Comparison of ENCODE assay signal across 8 cellular contexts in the genomic region with DNA sequence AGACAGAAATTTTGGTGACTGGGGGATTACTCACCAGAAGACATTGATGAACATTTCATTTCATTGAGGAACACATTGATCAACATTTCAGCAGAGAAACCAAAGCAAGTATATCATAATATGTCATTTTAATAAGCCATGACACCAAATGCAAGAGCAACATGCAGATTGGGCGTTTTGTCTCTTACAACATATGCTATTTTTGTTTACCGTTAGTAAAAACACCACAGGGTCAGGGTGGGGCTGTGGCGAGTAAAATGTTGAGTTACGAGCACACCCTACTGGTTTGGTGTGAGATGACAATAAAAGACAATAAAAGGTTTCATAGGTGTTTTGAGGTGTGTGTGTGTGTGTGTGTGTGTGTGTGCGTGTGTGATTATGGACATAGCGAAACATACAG.
DNase-seq lines count a peak whose midpoint lies in the region; ATAC-seq, FAIRE-seq and TF ChIP-seq lines count a peak whose summit lies in the region.

No MANE protein-coding gene starts in this region.

- H3K27ac Mint-ChIP-seq in CD8-positive, alpha-beta memory T cell = no peak overlapping the region

- WGBS in SK-N-SH (ENCODE audit: low lambda C conversion rate) = 41% methylated on average over 6 of the region's 6 CpGs

- TF ChIP-seq CTCF in HEK293 (tag by site-specific recombination; IDR thresholded peaks at IDR 0.05) = peak; percentile 51; the same call in 1 of the 2 replicates
- TF ChIP-seq CTCF in SK-N-SH (IDR thresholded peaks at IDR 0.05) = peak; percentile 58

- H3K4me1 ChIP-seq in HEK293 (ENCODE audit: control insufficient read depth, insufficient read depth, low read length) = no peaks in the 10 kb centered on the region
- peaks cover 0 to 20% of the 10 kb centered on the region in 2 experiments; a peak in 3 of 4 replicates for H3K4me1 ChIP-seq in SK-N-SH (ENCODE audit: control insufficient read depth in 1 of 2, insufficient read depth in 2 of 2, low read depth in 1 of 2, low read length in 1 of 2)
- no peaks in the 10 kb centered on the region for H3K4me1 ChIP-seq in CD8-positive, alpha-beta memory T cell (ENCODE audit: insufficient read depth, low read length)

- DNase-seq in DMS114 treated with DMSO at 0.1 percent for 48 hours (lab: John Stamatoyannopoulos, UW; ENCODE audit: unreplicated experiment) (peak; percentile 86), SK-N-SH (peak; percentile 22), left lobe of liver (ENCODE audit: low spot score) (no peak), GM12892 (ENCODE audit: insufficient read length) (no peak)
- DNase-seq in stimulated activated CD8-positive, alpha-beta memory T cell treated with anti-CD3 and anti-CD28 coated beads, Interleukin-4, amount 100 ng/mL, for 48 hours = no peak
- DNase-seq in CD8-positive, alpha-beta memory T cell = no peak

- CTCF ChIA-PET in HEK293 (lab: Yijun Ruan, JAX) (interaction anchor here (0.7 to 2.4 kb wide), 6 partner anchors 10 to 1884 kb away, joined by 3 to 16 read pairs (median 3); no protein-coding TSS in a partner anchor), SK-N-SH (lab: Yijun Ruan, JAX) (no interaction called here)
- CTCF ChIA-PET in CD8-positive, alpha-beta memory T cell (lab: Charles Lee) = no interaction called here

- ATAC-seq in left lobe of liver = peak; percentile 85
- ATAC-seq in HG03045 (IDR thresholded peaks at IDR 0.05; ENCODE audit: unreplicated experiment) = no peak

- H3K36me3 Mint-ChIP-seq in CD8-positive, alpha-beta memory T cell = no peaks in the 10 kb centered on the region

- H3K9ac ChIP-seq in SK-N-SH = no peak overlapping the region

- H3K79me2 ChIP-seq in SK-N-SH (ENCODE audit: insufficient read depth) = no peaks in the 10 kb centered on the region

- H3K9me3 ChIP-seq in HEK293 (ENCODE audit: control insufficient read depth, insufficient read depth, low read depth, low read length) = no peaks in the 10 kb centered on the region
- no peaks in the 10 kb centered on the region for H3K9me3 ChIP-seq in SK-N-SH
- no peaks in the 10 kb centered on the region for H3K9me3 ChIP-seq in CD8-positive, alpha-beta memory T cell (ENCODE audit: low read length)

- TF ChIP-seq RAD21 in SK-N-SH (IDR thresholded peaks at IDR 0.05; ENCODE audit: low read length) = peak; percentile 59

- H3K27me3 ChIP-seq in SK-N-SH (ENCODE audit: insufficient read depth) = no peaks in the 10 kb centered on the region
- H3K27me3 ChIP-seq in CD8-positive, alpha-beta memory T cell (ENCODE audit: insufficient read depth, low read length, poor library complexity, severe bottlenecking) = no peaks in the 10 kb centered on the region

- no peak overlapping the region for H3K4me2 ChIP-seq in SK-N-SH

- H3K4me3 Mint-ChIP-seq in CD8-positive, alpha-beta memory T cell = no peak overlapping the region

- no peak for FAIRE-seq in GM12892 (lab: Jason Lieb, UNC)

- no peaks in the 10 kb centered on the region for H3K4me1 Mint-ChIP-seq in CD8-positive, alpha-beta memory T cell

- no peaks in the 10 kb centered on the region for H3K9me2 ChIP-seq in SK-N-SH

- H3K27me3 Mint-ChIP-seq in CD8-positive, alpha-beta memory T cell = no peaks in the 10 kb centered on the region

- no peak overlapping the region for H3K27ac ChIP-seq in HEK293 (ENCODE audit: extremely low read depth, low read depth, low read length)
- H3K27ac ChIP-seq in SK-N-SH (ENCODE audit: low read depth in 2 of 2, low read length in 1 of 2) = peak overlapping the region in 1 of 2 experiments; percentile 21; a peak in 2 of 4 replicates
- no peak overlapping the region for H3K27ac ChIP-seq in CD8-positive, alpha-beta memory T cell (ENCODE audit: low read depth, low read length)

- POLR2A ChIA-PET in HEK293 (lab: Yijun Ruan, JAX) (no interaction called here), SK-N-SH (lab: Yijun Ruan, JAX) (no interaction called here)
- POLR2A ChIA-PET in CD8-positive, alpha-beta memory T cell (lab: Charles Lee) = no interaction called here

- H3K4me3 ChIP-seq in HEK293 (ENCODE audit: low read depth, low read length) (no peak overlapping the region), SK-N-SH (ENCODE audit: low read depth in 2 of 2, low read length in 1 of 2) (0 out of 4 replicates have a peak overlapping the region, but pooled peaks of 1 of the 2 experiments have one; percentile 1)
- no peak overlapping the region for H3K4me3 ChIP-seq in CD8-positive, alpha-beta memory T cell (ENCODE audit: low read length)

- H2AFZ ChIP-seq in SK-N-SH (ENCODE audit: low read depth) = no peak overlapping the region

- H3F3A ChIP-seq in SK-N-SH (replicated peaks; ENCODE audit: insufficient read depth) = peaks cover 26% of the 10 kb centered on the region

- peak in 1 of 2 experiments; percentile 41; a peak in 1 of 4 replicates for TF ChIP-seq EP300 in SK-N-SH (IDR thresholded peaks at IDR 0.05; ENCODE audit: borderline replicate concordance in 1 of 2, low read depth in 1 of 2, low read length in 1 of 2)

- H3K9me3 Mint-ChIP-seq in CD8-positive, alpha-beta memory T cell = peaks cover 5 to 8% (median 7%) of the 10 kb centered on the region in 5 donors

- H4K20me1 ChIP-seq in SK-N-SH (ENCODE audit: insufficient read depth) = no peaks in the 10 kb centered on the region

- H3K36me3 ChIP-seq in HEK293 (ENCODE audit: control insufficient read depth in 2 of 2, insufficient read depth in 1 of 2, low read length in 2 of 2) (no peaks in the 10 kb centered on the region), SK-N-SH (replicated peaks in 1 of 2; ENCODE audit: control insufficient read depth in 1 of 2, insufficient read depth in 2 of 2, low read length in 1 of 2) (no peaks in the 10 kb centered on the region)
- no peaks in the 10 kb centered on the region for H3K36me3 ChIP-seq in CD8-positive, alpha-beta memory T cell (ENCODE audit: insufficient read depth, low read length)

- no peak for TF ChIP-seq POLR2A in GM12892 (IDR thresholded peaks at IDR 0.05; ENCODE audit: low read depth, low read length)

TF ChIP-seq in HEK293, 187 proteins besides CTCF, POLR2A, EP300 and RAD21:
- TF ChIP-seq, protein P1, sequence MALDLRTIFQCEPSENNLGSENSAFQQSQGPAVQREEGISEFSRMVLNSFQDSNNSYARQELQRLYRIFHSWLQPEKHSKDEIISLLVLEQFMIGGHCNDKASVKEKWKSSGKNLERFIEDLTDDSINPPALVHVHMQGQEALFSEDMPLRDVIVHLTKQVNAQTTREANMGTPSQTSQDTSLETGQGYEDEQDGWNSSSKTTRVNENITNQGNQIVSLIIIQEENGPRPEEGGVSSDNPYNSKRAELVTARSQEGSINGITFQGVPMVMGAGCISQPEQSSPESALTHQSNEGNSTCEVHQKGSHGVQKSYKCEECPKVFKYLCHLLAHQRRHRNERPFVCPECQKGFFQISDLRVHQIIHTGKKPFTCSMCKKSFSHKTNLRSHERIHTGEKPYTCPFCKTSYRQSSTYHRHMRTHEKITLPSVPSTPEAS (tag by site-specific recombination; IDR thresholded peaks at IDR 0.05) = peak; percentile 90
- TF ChIP-seq ZNF654 (tag by site-specific recombination; IDR thresholded peaks at IDR 0.05; ENCODE audit: low read depth) = peak; percentile 86
- TF ChIP-seq ZNF16 (tag by site-specific recombination; IDR thresholded peaks at IDR 0.05; ENCODE audit: low read depth) = no peak
- TF ChIP-seq REPIN1 (tag by site-specific recombination; IDR thresholded peaks at IDR 0.05; ENCODE audit: low read depth) = no peak
- TF ChIP-seq ZNF558 (tag by site-specific recombination; IDR thresholded peaks at IDR 0.05) = no peak
- no peak for TF ChIP-seq HOXC10 (CRISPR knock-in tag; IDR thresholded peaks at IDR 0.05)
- TF ChIP-seq KLF8 (tag by site-specific recombination; IDR thresholded peaks at IDR 0.05) = 0 out of 2 replicates have a peak, but pooled peaks have one; percentile 16
- TF ChIP-seq ZNF777 (tag by site-specific recombination; IDR thresholded peaks at IDR 0.05; ENCODE audit: borderline replicate concordance) = no peak
- 0 out of 2 replicates have a peak, but pooled peaks have one; percentile 39 for TF ChIP-seq ZNF660 (tag by site-specific recombination; IDR thresholded peaks at IDR 0.05)
- 0 out of 2 replicates have a peak, but pooled peaks have one; percentile 37 for TF ChIP-seq KLF7 (tag by site-specific recombination; IDR thresholded peaks at IDR 0.05; ENCODE audit: borderline replicate concordance)
- no peak for TF ChIP-seq ZNF433 (tag by site-specific recombination; IDR thresholded peaks at IDR 0.05; ENCODE audit: low read depth)

TF ChIP-seq in SK-N-SH, 30 proteins besides CTCF, POLR2A, EP300 and RAD21 (continues in another document):
- no peak for TF ChIP-seq FOXJ3 (CRISPR knock-in tag; IDR thresholded peaks at IDR 0.05)
- peak; percentile 43 for TF ChIP-seq SMC3 (IDR thresholded peaks at IDR 0.05; ENCODE audit: low read depth, low read length)
- no peak for TF ChIP-seq GABPA (IDR thresholded peaks at IDR 0.05; ENCODE audit: low read depth)
- TF ChIP-seq, protein P2, sequence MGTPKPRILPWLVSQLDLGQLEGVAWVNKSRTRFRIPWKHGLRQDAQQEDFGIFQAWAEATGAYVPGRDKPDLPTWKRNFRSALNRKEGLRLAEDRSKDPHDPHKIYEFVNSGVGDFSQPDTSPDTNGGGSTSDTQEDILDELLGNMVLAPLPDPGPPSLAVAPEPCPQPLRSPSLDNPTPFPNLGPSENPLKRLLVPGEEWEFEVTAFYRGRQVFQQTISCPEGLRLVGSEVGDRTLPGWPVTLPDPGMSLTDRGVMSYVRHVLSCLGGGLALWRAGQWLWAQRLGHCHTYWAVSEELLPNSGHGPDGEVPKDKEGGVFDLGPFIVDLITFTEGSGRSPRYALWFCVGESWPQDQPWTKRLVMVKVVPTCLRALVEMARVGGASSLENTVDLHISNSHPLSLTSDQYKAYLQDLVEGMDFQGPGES (IDR thresholded peaks at IDR 0.05; ENCODE audit: low read depth, low read length) = no peak

Comparison
In these comparisons a context has a peak if more than half of its experiments do, and no peak if none do; other contexts are left out.
1. DNase-seq: peak in DMS114 treated with DMSO at 0.1 percent for 48 hours (single experiment) and SK-N-SH (single experiment); none in left lobe of liver (single experiment), stimulated activated CD8-positive, alpha-beta memory T cell treated with anti-CD3 and anti-CD28 coated beads, Interleukin-4, amount 100 ng/mL, for 48 hours (single experiment), GM12892 (single experiment) and CD8-positive, alpha-beta memory T cell (0 of 5).